ENCODE assay signal across 12 cellular contexts in the genomic region with DNA sequence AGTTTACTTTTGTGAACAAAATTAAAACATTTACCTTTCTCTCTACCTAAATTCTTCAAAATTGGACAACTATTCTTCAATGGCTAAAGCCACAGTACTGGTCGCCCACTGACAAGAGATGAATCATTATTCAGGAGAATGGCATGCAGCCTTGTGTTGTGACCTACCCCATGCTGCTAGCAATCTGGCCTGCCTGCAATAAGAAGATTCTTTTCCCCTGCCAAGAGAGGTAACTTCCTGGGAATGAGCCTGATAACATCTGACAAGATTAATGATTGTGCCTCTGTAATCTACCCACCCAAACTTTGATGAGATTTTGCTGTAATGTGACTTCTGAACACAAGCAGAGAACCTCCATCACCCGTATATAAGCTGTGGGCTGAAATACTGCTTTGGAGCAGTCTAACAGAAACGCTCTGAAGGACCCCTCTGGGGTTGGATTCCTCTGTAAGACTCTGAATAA. TPM values are rescaled to one million over a fixed set of nuclear protein-coding genes. Genes with fewer than 3 reads are reported as not detected.
DNase-seq lines count a peak whose midpoint lies in the region; ATAC-seq and TF ChIP-seq lines count a peak whose summit lies in the region.
"Had no signal": no experiment of that assay in that cellular context is flagged by ENCODE, and none has a peak within 500 bp of the region (broad histone marks: within the 10 kb centered on the region; RNA-seq: fewer than 3 reads in every experiment).

No MANE protein-coding gene starts in this region.

- peaks cover 3% of the 10 kb centered on the region for H3K9me3 ChIP-seq in WERI-Rb-1 (ENCODE audit: severe bottlenecking)
- H3K9me3 ChIP-seq in upper lobe of right lung, result no peaks in the 10 kb centered on the region
- H3K9me3 ChIP-seq: testis had no signal

- H3K27me3 ChIP-seq in WERI-Rb-1 (ENCODE audit: insufficient read depth, low read depth, severe bottlenecking) (peaks cover 9% of the 10 kb centered on the region), upper lobe of right lung (no peaks in the 10 kb centered on the region)
- H3K27me3 ChIP-seq: testis had no signal

- TF ChIP-seq CTCF in WERI-Rb-1 (IDR thresholded peaks at IDR 0.05; ENCODE audit: low read depth, low read length) (no peak), upper lobe of right lung (IDR thresholded peaks at IDR 0.05) (no peak)

- intact Hi-C loops in upper lobe of right lung (cut with DNase I), result no loop called here

- H3K36me3 ChIP-seq in WERI-Rb-1, result no peaks in the 10 kb centered on the region
- no peaks in the 10 kb centered on the region for H3K36me3 ChIP-seq in upper lobe of right lung

- peak; percentile 61 for DNase-seq in HT-29 (ENCODE audit: low spot score)
- DNase-seq in WERI-Rb-1, result peak; percentile 60
- peak; percentile 14 for DNase-seq in iPS DF 4.7 (ENCODE audit: extremely low read depth, low spot score)
- peak; percentile 31 for DNase-seq in ureter (ENCODE audit: low spot score)
- no peak for DNase-seq in upper lobe of right lung
- DNase-seq in activated effector memory CD4-positive, alpha-beta T cell treated with anti-CD3 and anti-CD28 coated beads, Interleukin-2, amount 50 U/mL, for 16 hours, result no peak
- DNase-seq: activated naive CD4-positive, alpha-beta T cell treated with anti-CD3 and anti-CD28 coated beads, Interleukin-2, amount 10 ng/mL, durations not matched to agents 7 days and 5 days; NCI-H1048; testis had no signal

- H3K4me3 ChIP-seq in WERI-Rb-1 (ENCODE audit: low read depth, low read length) (no peak overlapping the region), upper lobe of right lung (no peak overlapping the region)
- H3K4me3 ChIP-seq: GM12878 had no signal

- H3K27ac ChIP-seq in WERI-Rb-1, result no peak overlapping the region
- H3K27ac ChIP-seq in upper lobe of right lung, result no peak overlapping the region

- peaks cover 10% of the 10 kb centered on the region for H3K4me1 ChIP-seq in upper lobe of right lung

- ATAC-seq in upper lobe of right lung (no peak), HG03520 (IDR thresholded peaks at IDR 0.05; ENCODE audit: unreplicated experiment) (no peak), HG02763 (IDR thresholded peaks at IDR 0.05; ENCODE audit: unreplicated experiment) (no peak)
- ATAC-seq: GM12878 had no signal

RNA-seq across cellular contexts. Expression of gene ST3GAL5, which starts 47.0 kb away (rescaled TPM):
- 0.99 and 2.4 TPM in 2 replicates for total RNA-seq in HT-29 (2014; rRNA removed; shearing (Covaris generic))
- 120 TPM for total RNA-seq in ureter
- total RNA-seq in upper lobe of right lung, result 76.7 TPM

Comparison
In these comparisons a context has a peak if more than half of its experiments do, and no peak if none do; other contexts are left out.
1. DNase-seq: peak in HT-29 (single experiment), WERI-Rb-1 (single experiment), iPS DF 4.7 (single experiment) and ureter (single experiment); none in upper lobe of right lung (single experiment) and activated effector memory CD4-positive, alpha-beta T cell treated with anti-CD3 and anti-CD28 coated beads, Interleukin-2, amount 50 U/mL, for 16 hours (single experiment).
2. RNA of gene ST3GAL5, which starts 47.0 kb away (total RNA-seq): 120 TPM in ureter (single experiment) and 76.7 TPM in upper lobe of right lung (single experiment); 0.99 to 2.4 TPM in HT-29; every median in the first group is over 10 times any median in the second.